1 cellular context compared by ENCODE assay signal in genomic region chr10:110352930-110353243, GRCh38.
TF ChIP-seq lines count a peak whose summit lies in the region.

No MANE protein-coding gene starts in this region.

TF ChIP-seq in H1, 55 proteins besides CTCF, POLR2A, EP300 and RAD21:
- TF ChIP-seq HDAC2 (IDR thresholded peaks at IDR 0.05; ENCODE audit: borderline replicate concordance in 1 of 2, low read depth in 2 of 2, low read length in 2 of 2) (no peak), SUZ12 (IDR thresholded peaks at IDR 0.05; ENCODE audit: low read length) (no peak), BCL11A (IDR thresholded peaks at IDR 0.05; ENCODE audit: low read depth in 2 of 2, low read length in 2 of 2) (no peak), CREB1 (IDR thresholded peaks at IDR 0.05) (no peak), SAP30 (IDR thresholded peaks at IDR 0.05; ENCODE audit: insufficient read depth, insufficient replicate concordance, low read length) (no peak), SRF (IDR thresholded peaks at IDR 0.05; ENCODE audit: low read depth, low read length) (no peak), USF2 (IDR thresholded peaks at IDR 0.05; ENCODE audit: low read length) (no peak), CBX5 (IDR thresholded peaks at IDR 0.05; ENCODE audit: low read depth, low read length) (no peak), CTBP2 (IDR thresholded peaks at IDR 0.05; ENCODE audit: borderline replicate concordance, insufficient read depth, insufficient read length, low read length) (no peak), GABPA (IDR thresholded peaks at IDR 0.05; ENCODE audit: borderline replicate concordance, insufficient read depth, low read length) (no peak), BACH1 (IDR thresholded peaks at IDR 0.05; ENCODE audit: low read length) (no peak), YY1 (IDR thresholded peaks at IDR 0.05; ENCODE audit: low read depth, low read length) (no peak), EGR1 (IDR thresholded peaks at IDR 0.05; ENCODE audit: borderline replicate concordance, low read depth, low read length) (no peak), SP1 (IDR thresholded peaks at IDR 0.05; ENCODE audit: low read depth, low read length) (no peak), SP2 (IDR thresholded peaks at IDR 0.05; ENCODE audit: low read length) (no peak), CHD7 (IDR thresholded peaks at IDR 0.05; ENCODE audit: insufficient replicate concordance, low read length) (no peak), NRF1 (IDR thresholded peaks at IDR 0.05; ENCODE audit: low read depth, low read length) (no peak), RNF2 (IDR thresholded peaks at IDR 0.05; ENCODE audit: borderline replicate concordance, low read depth, low read length, missing control alignments, poor library complexity, severe bottlenecking) (no peak), SIRT6 (IDR thresholded peaks at IDR 0.05; ENCODE audit: low read length) (no peak)
TF ChIP-seq in H1: peak in this region for 0.
